Comparison of ENCODE assay signal across 11 cellular contexts in genomic region chr1:43977376-43978263, GRCh38. TPM values are rescaled to one million over a fixed set of nuclear protein-coding genes. Genes with fewer than 3 reads are reported as not detected.
DNase-seq lines count a peak whose midpoint lies in the region; ATAC-seq and TF ChIP-seq lines count a peak whose summit lies in the region.
"Had no signal": no experiment of that assay in that cellular context is flagged by ENCODE, and none has a peak within 500 bp of the region (broad histone marks: within the 10 kb centered on the region; RNA-seq: fewer than 3 reads in every experiment).

No MANE protein-coding gene starts in this region.

- peaks cover 35% of the 10 kb centered on the region for H3K36me3 Mint-ChIP-seq in activated CD8-positive, alpha-beta T cell treated with anti-CD3 and anti-CD28 coated beads, Interleukin-2, amount 10 ng/mL, durations not matched to agents 7 days and 5 days (ENCODE audit: low read depth)
- H3K36me3 Mint-ChIP-seq in naive thymus-derived CD8-positive, alpha-beta T cell: peaks cover 0 to 28% (median 11%) of the 10 kb centered on the region in 3 donors

- H3K9me3 Mint-ChIP-seq in activated CD8-positive, alpha-beta T cell treated with anti-CD3 and anti-CD28 coated beads, Interleukin-2, amount 10 ng/mL, durations not matched to agents 7 days and 5 days (ENCODE audit: insufficient read depth): no peaks in the 10 kb centered on the region
- no peaks in the 10 kb centered on the region for H3K9me3 Mint-ChIP-seq in naive thymus-derived CD8-positive, alpha-beta T cell

- POLR2A ChIA-PET in activated CD8-positive, alpha-beta T cell treated with anti-CD3 and anti-CD28 coated beads, Interleukin-2, amount 10 ng/mL, durations not matched to agents 7 days and 5 days (lab: Charles Lee): interaction anchor here (0.5 to 0.7 kb wide), 2 partner anchors 13 to 744 kb away, joined by 3 read pairs; no protein-coding TSS in a partner anchor
- POLR2A ChIA-PET in naive thymus-derived CD8-positive, alpha-beta T cell (lab: Charles Lee): no interaction called here

- H3K27ac ChIP-seq in C4-2B: peak overlapping the region; percentile 76
- no peak overlapping the region for H3K27ac ChIP-seq in thyroid gland

- no peaks in the 10 kb centered on the region for H3K27me3 Mint-ChIP-seq in activated CD8-positive, alpha-beta T cell treated with anti-CD3 and anti-CD28 coated beads, Interleukin-2, amount 10 ng/mL, durations not matched to agents 7 days and 5 days (ENCODE audit: low read depth)
- H3K27me3 Mint-ChIP-seq in naive thymus-derived CD8-positive, alpha-beta T cell: peaks cover 3 to 19% (median 11%) of the 10 kb centered on the region in 5 donors

- no peak for TF ChIP-seq POLR2A in thyroid gland (IDR thresholded peaks at IDR 0.05)

- peaks cover 53% of the 10 kb centered on the region for H3K4me1 Mint-ChIP-seq in activated CD8-positive, alpha-beta T cell treated with anti-CD3 and anti-CD28 coated beads, Interleukin-2, amount 10 ng/mL, durations not matched to agents 7 days and 5 days (ENCODE audit: low read depth)
- peaks cover 37 to 60% (median 53%) of the 10 kb centered on the region in 4 donors for H3K4me1 Mint-ChIP-seq in naive thymus-derived CD8-positive, alpha-beta T cell

- peaks cover 9 to 14% of the 10 kb centered on the region in 2 donors for H3K36me3 ChIP-seq in thyroid gland

- intact Hi-C loops in thyroid gland (cut with DNase I): no loop called here

- TF ChIP-seq CTCF in C4-2B (conservative IDR thresholded peaks at IDR 0.05): no peak
- no peak for TF ChIP-seq CTCF in HFF-Myc (IDR thresholded peaks at IDR 0.05; ENCODE audit: low read depth, low read length, missing control alignments)
- no peak for TF ChIP-seq CTCF in thyroid gland (IDR thresholded peaks at IDR 0.05)

- CTCF ChIA-PET in activated CD8-positive, alpha-beta T cell treated with anti-CD3 and anti-CD28 coated beads, Interleukin-2, amount 10 ng/mL, durations not matched to agents 7 days and 5 days (lab: Charles Lee): interaction anchor here (1.2 to 3.1 kb wide), 4 partner anchors 28 to 214 kb away, joined by 4 to 13 read pairs (median 8); no protein-coding TSS in a partner anchor

- H3K9me3 ChIP-seq in thyroid gland: no peaks in the 10 kb centered on the region

- 89 to 96% methylated on average over 9 of the region's 9 CpGs for WGBS in thyroid gland, 2 donors

- H3K4me3 Mint-ChIP-seq in activated CD8-positive, alpha-beta T cell treated with anti-CD3 and anti-CD28 coated beads, Interleukin-2, amount 10 ng/mL, durations not matched to agents 7 days and 5 days: peak overlapping the region; percentile 89
- H3K4me3 Mint-ChIP-seq in naive thymus-derived CD8-positive, alpha-beta T cell: peak overlapping the region; percentile 47 to 97 (median 80)

- no peak overlapping the region for H3K27ac Mint-ChIP-seq in activated CD8-positive, alpha-beta T cell treated with anti-CD3 and anti-CD28 coated beads, Interleukin-2, amount 10 ng/mL, durations not matched to agents 7 days and 5 days
- H3K27ac Mint-ChIP-seq in naive thymus-derived CD8-positive, alpha-beta T cell: peak overlapping the region in 4 of 10 donors; percentile 18 to 50 (median 43)

- DNase-seq in HFF-Myc (ENCODE audit: extremely low read depth, low read depth) (no peak), NCI-H2081 treated with DMSO at 0.1 percent for 48 hours (lab: John Stamatoyannopoulos, UW) (no peak), thyroid gland (no peak)
- DNase-seq in activated CD8-positive, alpha-beta T cell treated with anti-CD3 and anti-CD28 coated beads, Interleukin-2, amount 10 ng/mL, durations not matched to agents 7 days and 5 days: no peak
- DNase-seq in naive thymus-derived CD8-positive, alpha-beta T cell: no peak
- DNase-seq in stimulated activated CD4-positive, alpha-beta T cell treated with anti-CD3 and anti-CD28 coated beads, Interleukin-12 subunit alpha, Interleukin-12 subunit beta, amount 100 ng/mL, for 4 hours: no peak
- DNase-seq: DMS79, left cardiac atrium, NCI-H226 had no signal

- no peaks in the 10 kb centered on the region for H3K27me3 ChIP-seq in thyroid gland

- H3K4me3 ChIP-seq in HFF-Myc (replicated peaks; ENCODE audit: low read depth, low read length) (peak overlapping the region; percentile 86), thyroid gland (replicated peaks in 1 of 3) (no peak overlapping the region)

- H3K4me1 ChIP-seq in thyroid gland: peaks cover 33 to 46% of the 10 kb centered on the region in 2 donors

- ATAC-seq in activated CD8-positive, alpha-beta T cell treated with anti-CD3 and anti-CD28 coated beads, Interleukin-2, amount 10 ng/mL, durations not matched to agents 7 days and 5 days: no peak
- no peak for ATAC-seq in naive thymus-derived CD8-positive, alpha-beta T cell
- ATAC-seq in HG03175 (IDR thresholded peaks at IDR 0.05; ENCODE audit: unreplicated experiment): no peak
- ATAC-seq: left cardiac atrium had no signal

RNA-seq across cellular contexts. Expression of gene B4GALT2, which starts 1.4 kb away (rescaled TPM):
- 10 to 100 TPM; 20.1 to 20.2 TPM for total RNA-seq in activated CD8-positive, alpha-beta T cell treated with anti-CD3 and anti-CD28 coated beads, Interleukin-2, amount 10 ng/mL, durations not matched to agents 7 days and 5 days
- under 1 TPM; 0.38 to 0.83 TPM for total RNA-seq in naive thymus-derived CD8-positive, alpha-beta T cell
- polyA plus RNA-seq in naive thymus-derived CD8-positive, alpha-beta T cell: under 1 TPM in 2 of 3 donors, not detected in 1; 0.11 to 0.25 TPM
- 10 to 100 TPM; 22.3 to 30.3 (median 24.7) TPM for total RNA-seq in thyroid gland

RNA-seq across cellular contexts. Expression of gene ATP6V0B, which starts 2.9 kb away (rescaled TPM):
- total RNA-seq in activated CD8-positive, alpha-beta T cell treated with anti-CD3 and anti-CD28 coated beads, Interleukin-2, amount 10 ng/mL, durations not matched to agents 7 days and 5 days: 100 to 1,000 TPM; 116 to 117 TPM
- 10 to 100 TPM; 55.8 to 59.6 TPM for total RNA-seq in naive thymus-derived CD8-positive, alpha-beta T cell
- 100 to 1,000 TPM; 149 to 213 (median 166) TPM for polyA plus RNA-seq in naive thymus-derived CD8-positive, alpha-beta T cell
- total RNA-seq in thyroid gland: 100 to 1,000 TPM; 128 to 302 (median 216) TPM

RNA-seq across cellular contexts. Expression of gene DPH2, which starts 7.8 kb away (rescaled TPM):
- 10 to 100 TPM; 32.4 to 32.9 TPM for total RNA-seq in activated CD8-positive, alpha-beta T cell treated with anti-CD3 and anti-CD28 coated beads, Interleukin-2, amount 10 ng/mL, durations not matched to agents 7 days and 5 days
- total RNA-seq in naive thymus-derived CD8-positive, alpha-beta T cell: 10 to 100 TPM; 34.5 to 37.7 TPM
- 10 to 100 TPM; 30.2 to 40.4 (median 35.7) TPM for polyA plus RNA-seq in naive thymus-derived CD8-positive, alpha-beta T cell
- total RNA-seq in thyroid gland: 10 to 100 TPM; 13.4 to 26.7 (median 22.3) TPM

RNA-seq across cellular contexts. Expression of gene CCDC24, which starts 13.8 kb away (rescaled TPM):
- 1 to 10 TPM; 1.1 to 1.3 TPM for total RNA-seq in activated CD8-positive, alpha-beta T cell treated with anti-CD3 and anti-CD28 coated beads, Interleukin-2, amount 10 ng/mL, durations not matched to agents 7 days and 5 days
- total RNA-seq in naive thymus-derived CD8-positive, alpha-beta T cell: 1 to 10 TPM; 1.9 to 2.5 TPM
- under 1 TPM in 2 of 3 donors, not detected in 1; 0.29 to 0.61 TPM for polyA plus RNA-seq in naive thymus-derived CD8-positive, alpha-beta T cell
- total RNA-seq in thyroid gland: 10 to 100 TPM in 3 of 4 donors, 1 to 10 TPM in 1; 8.0 to 25.4 (median 11.7) TPM

RNA-seq across cellular contexts. Expression of gene IPO13, which starts 30.9 kb away (rescaled TPM):
- total RNA-seq in activated CD8-positive, alpha-beta T cell treated with anti-CD3 and anti-CD28 coated beads, Interleukin-2, amount 10 ng/mL, durations not matched to agents 7 days and 5 days: 10 to 100 TPM; 23.7 to 24.5 TPM
- 10 to 100 TPM; 20.5 to 24.1 TPM for total RNA-seq in naive thymus-derived CD8-positive, alpha-beta T cell
- 10 to 100 TPM; 13.8 to 14.5 (median 14.4) TPM for polyA plus RNA-seq in naive thymus-derived CD8-positive, alpha-beta T cell
- total RNA-seq in thyroid gland: 10 to 100 TPM; 21.1 to 48.1 (median 42.0) TPM

Comparison
In these comparisons a context has a peak if more than half of its experiments do, and no peak if none do; other contexts are left out.
1. RNA of gene B4GALT2, which starts 1.4 kb away (total RNA-seq): 22.3 to 30.3 TPM in thyroid gland and 20.1 to 20.2 TPM in activated CD8-positive, alpha-beta T cell treated with anti-CD3 and anti-CD28 coated beads, Interleukin-2, amount 10 ng/mL, durations not matched to agents 7 days and 5 days; 0.38 to 0.83 TPM in naive thymus-derived CD8-positive, alpha-beta T cell; every median in the first group is over 10 times any median in the second.